19 cellular contexts compared by ENCODE assay signal in the genomic region with DNA sequence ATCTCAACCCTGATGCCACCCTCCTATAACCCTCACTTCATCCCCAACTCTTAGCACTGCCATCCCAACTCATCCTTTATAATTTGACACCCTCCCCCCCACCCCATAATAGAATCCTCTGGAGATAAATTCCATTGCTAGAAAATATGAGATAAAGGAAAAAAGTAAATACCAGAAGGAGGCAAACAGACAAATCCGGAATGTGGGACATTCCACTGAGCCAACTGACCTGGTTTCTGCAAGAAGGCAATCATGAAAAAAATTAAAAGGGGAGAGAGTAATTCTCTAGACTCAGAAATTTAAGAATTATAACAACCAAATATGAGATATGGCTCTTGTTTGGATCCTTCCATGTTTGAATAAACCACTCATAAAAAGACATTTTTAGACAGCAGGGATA.
DNase-seq lines count a peak whose midpoint lies in the region; TF ChIP-seq lines count a peak whose summit lies in the region.
"Had no signal": no experiment of that assay in that cellular context is flagged by ENCODE, and none has a peak within 500 bp of the region (broad histone marks: within the 10 kb centered on the region; RNA-seq: fewer than 3 reads in every experiment).

No MANE protein-coding gene starts in this region.

- H3K18ac ChIP-seq in trophoblast cell (ENCODE audit: low read length) (no peak overlapping the region), mesendoderm (ENCODE audit: low read length) (no peak overlapping the region)

- H3K14ac ChIP-seq in trophoblast cell (ENCODE audit: low read length): no peak overlapping the region

- H3K23ac ChIP-seq in trophoblast cell (ENCODE audit: low read length) (no peak overlapping the region), mesendoderm (ENCODE audit: low read length) (no peak overlapping the region)

- peak; percentile 44 for DNase-seq in GM03348 (ENCODE audit: low spot score)
- peak; percentile 32 for DNase-seq in adipocyte (ENCODE audit: low read depth)
- peak; percentile 71 for DNase-seq in choroid plexus epithelial cell (ENCODE audit: low read depth)
- peak; percentile 25 to 62 for DNase-seq in trophoblast cell
- no peak for DNase-seq in activated CD8-positive, alpha-beta memory T cell treated with anti-CD3 and anti-CD28 coated beads for 24 hours
- no peak for DNase-seq in HPDE6-E6E7 (ENCODE audit: extremely low spot score)
- DNase-seq in activated gamma-delta T cell treated with Interleukin-2 at 50 U/mL for 16 hours: no peak
- DNase-seq in mesendoderm: no peak
- DNase-seq: CD4-positive, CD25-positive, alpha-beta regulatory T cell; CD8-positive, alpha-beta T cell; DMS153; DND-41; GM23248; H7; HCEC 1CT had no signal

- H2BK120ac ChIP-seq in trophoblast cell (ENCODE audit: insufficient read depth, low read length, poor library complexity) (no peak overlapping the region), mesendoderm (ENCODE audit: low read depth, low read length) (no peak overlapping the region)

- H2BK5ac ChIP-seq in trophoblast cell (ENCODE audit: low read depth, low read length, poor library complexity): no peak overlapping the region
- H2BK5ac ChIP-seq in mesendoderm (ENCODE audit: low read length): no peak overlapping the region

- H4K8ac ChIP-seq in trophoblast cell (ENCODE audit: low read depth, low read length) (no peak overlapping the region), mesendoderm (ENCODE audit: low read depth, low read length) (no peak overlapping the region)

- H3K4me2 ChIP-seq in trophoblast cell (ENCODE audit: low read length) (no peak overlapping the region), mesendoderm (ENCODE audit: low read length) (no peak overlapping the region)
- H3K4me2 ChIP-seq: BLaER1 had no signal

- H3K79me2 ChIP-seq in trophoblast cell (ENCODE audit: control insufficient read depth, insufficient read depth, low read length, poor library complexity) (no peaks in the 10 kb centered on the region), mesendoderm (ENCODE audit: control insufficient read depth, insufficient read depth, low read length) (no peaks in the 10 kb centered on the region)

- H4K12ac ChIP-seq in trophoblast cell (ENCODE audit: low read depth, low read length): no peak overlapping the region

- no peak overlapping the region for H3K27ac ChIP-seq in trophoblast cell (ENCODE audit: low read depth, low read length)
- no peak overlapping the region for H3K27ac ChIP-seq in mesendoderm (ENCODE audit: low read depth, low read length)
- H3K27ac ChIP-seq: BLaER1, C4-2B, GM23248 had no signal

- peaks cover 2% of the 10 kb centered on the region for H3K79me1 ChIP-seq in trophoblast cell (ENCODE audit: low read length)
- H3K79me1 ChIP-seq in mesendoderm (ENCODE audit: low read length): no peaks in the 10 kb centered on the region

- H3K9ac ChIP-seq in adipocyte (ENCODE audit: low read length) (no peak overlapping the region), trophoblast cell (ENCODE audit: low read length) (no peak overlapping the region), mesendoderm (ENCODE audit: low read length) (no peak overlapping the region)
- H3K9ac ChIP-seq: BLaER1, GM23248 had no signal

- H3K4me1 ChIP-seq in adipocyte (ENCODE audit: control insufficient read depth, insufficient read depth, low read length) (peaks cover 11% of the 10 kb centered on the region), trophoblast cell (ENCODE audit: control insufficient read depth in 1 of 2, insufficient read depth in 2 of 2, low read length in 2 of 2) (peaks cover 12 to 24% of the 10 kb centered on the region in 2 experiments), mesendoderm (ENCODE audit: control insufficient read depth, low read depth, low read length) (peaks cover 3% of the 10 kb centered on the region)

- H2AK5ac ChIP-seq in trophoblast cell (ENCODE audit: low read length) (no peak overlapping the region), mesendoderm (ENCODE audit: low read length) (no peak overlapping the region)

- H2BK15ac ChIP-seq in mesendoderm (replicated peaks; ENCODE audit: low read depth): no peak overlapping the region

- H3K27me3 ChIP-seq in adipocyte (replicated peaks; ENCODE audit: control insufficient read depth, insufficient read depth, low read length) (peaks cover 8% of the 10 kb centered on the region), trophoblast cell (ENCODE audit: insufficient read depth, low read length) (no peaks in the 10 kb centered on the region), mesendoderm (ENCODE audit: insufficient read depth, low read length, poor library complexity) (no peaks in the 10 kb centered on the region)
- H3K27me3 ChIP-seq: BLaER1 had no signal

- no CpG with 5 or more reads among the region's 1 CpG for WGBS in trophoblast cell (ENCODE audit: extremely low coverage, insufficient coverage, insufficient read length)
- WGBS in mesendoderm (ENCODE audit: extremely low coverage, insufficient coverage, low lambda C conversion rate): no CpG with 5 or more reads among the region's 1 CpG

- H4K91ac ChIP-seq in trophoblast cell (ENCODE audit: low read depth, low read length): no peak overlapping the region

- no peak for TF ChIP-seq CTCF in choroid plexus epithelial cell (conservative IDR thresholded peaks at IDR 0.05; ENCODE audit: low read depth, low read length)

- no peaks in the 10 kb centered on the region for H3K9me3 ChIP-seq in adipocyte (ENCODE audit: control insufficient read depth, low read length)
- no peaks in the 10 kb centered on the region for H3K9me3 ChIP-seq in trophoblast cell (ENCODE audit: insufficient read depth, low read depth, low read length)
- H3K9me3 ChIP-seq: BLaER1, Caco-2 had no signal

- H2AFZ ChIP-seq in trophoblast cell (ENCODE audit: insufficient read depth, low read length, poor library complexity): no peak overlapping the region
- H2AFZ ChIP-seq: GM23248 had no signal

- H2BK12ac ChIP-seq in trophoblast cell (ENCODE audit: low read length): no peak overlapping the region

- H3K36me3 ChIP-seq in adipocyte (ENCODE audit: control insufficient read depth, insufficient read depth, low read length, severe bottlenecking): no peaks in the 10 kb centered on the region
- no peaks in the 10 kb centered on the region for H3K36me3 ChIP-seq in trophoblast cell (ENCODE audit: control insufficient read depth in 1 of 2, insufficient read depth in 2 of 2, low read length in 2 of 2)
- no peaks in the 10 kb centered on the region for H3K36me3 ChIP-seq in mesendoderm (ENCODE audit: control insufficient read depth, insufficient read depth, low read length)
- H3K36me3 ChIP-seq: BLaER1 had no signal

- H3K4ac ChIP-seq in trophoblast cell (ENCODE audit: low read depth, low read length) (no peak overlapping the region), mesendoderm (ENCODE audit: low read depth, low read length) (no peak overlapping the region)

- no peak overlapping the region for H3K56ac ChIP-seq in mesendoderm (ENCODE audit: low read length)

- H3K4me3 ChIP-seq in adipocyte (ENCODE audit: low read length): no peak overlapping the region
- H3K4me3 ChIP-seq in choroid plexus epithelial cell (ENCODE audit: low read depth, low read length): no peak overlapping the region
- H3K4me3 ChIP-seq in trophoblast cell (ENCODE audit: low read depth, low read length): no peak overlapping the region
- H3K4me3 ChIP-seq in mesendoderm (ENCODE audit: low read length): no peak overlapping the region
- H3K4me3 ChIP-seq: BLaER1, GM12878, GM23248 had no signal

- no peak overlapping the region for H4K5ac ChIP-seq in mesendoderm (ENCODE audit: low read length)

Comparison
In these comparisons a context has a peak if more than half of its experiments do, and no peak if none do; other contexts are left out.
1. DNase-seq: peak in GM03348 (single experiment), adipocyte (single experiment), choroid plexus epithelial cell (single experiment) and trophoblast cell (2 of 2); none in activated CD8-positive, alpha-beta memory T cell treated with anti-CD3 and anti-CD28 coated beads for 24 hours (single experiment), HPDE6-E6E7 (single experiment), activated gamma-delta T cell treated with Interleukin-2 at 50 U/mL for 16 hours (single experiment) and mesendoderm (single experiment).